In genomic region chr10:30724296-30724695, GRCh38 we compare ENCODE assay signal across 21 cellular contexts.
"Had no signal": no experiment of that assay in that cellular context is flagged by ENCODE, and none has a peak within 500 bp of the region (broad histone marks: within the 10 kb centered on the region; RNA-seq: fewer than 3 reads in every experiment).

No MANE protein-coding gene starts in this region.

- H3K9me3 ChIP-seq: esophagus squamous epithelium, left lung, mucosa of descending colon, prostate gland, right atrium auricular region, thoracic aorta, tibial nerve, upper lobe of left lung, uterus had no signal

- H3K9me3 Mint-ChIP-seq: endodermal cell; mesothelial cell of epicardium; nephron; neural progenitor cell; stimulated activated memory B cell treated with anti-CD40 and anti-IgM and Interleukin-4, amounts not matched to agents 10 μg/mL and 1 μg/mL and 100 μg/mL, for 72 hours had no signal

- H3K4me1 Mint-ChIP-seq: endodermal cell, mesothelial cell of epicardium had no signal

- H3K36me3 ChIP-seq: esophagus squamous epithelium, left lung, neural progenitor cell, prostate gland, right atrium auricular region, thoracic aorta, tibial nerve, upper lobe of left lung, uterus had no signal

- H3K4me3 Mint-ChIP-seq: endodermal cell; mesothelial cell of epicardium; naive thymus-derived CD4-positive, alpha-beta T cell; nephron; neural progenitor cell; stimulated activated memory B cell treated with anti-CD40 and anti-IgM and Interleukin-4, amounts not matched to agents 10 μg/mL and 1 μg/mL and 100 μg/mL, for 72 hours had no signal

- H3K4me3 ChIP-seq: esophagus squamous epithelium, left lung, mucosa of descending colon, neural progenitor cell, prostate gland, right atrium auricular region, thoracic aorta, tibial nerve, upper lobe of left lung, uterus had no signal

- DNase-seq: effector CD8-positive, alpha-beta T cell; endodermal cell; esophagus squamous epithelium; left lung; mesenchymal stem cell; mucosa of descending colon; naive thymus-derived CD4-positive, alpha-beta T cell; stimulated activated CD4-positive, alpha-beta T cell treated with anti-CD3 and anti-CD28 coated beads, Interleukin-4, amount 100 ng/mL, for 4 hours; stimulated activated naive CD8-positive, alpha-beta T cell treated with anti-CD3 and anti-CD28 coated beads, Interleukin-15, Interleukin-2, amounts not matched to agents 100 U/mL and 50 U/mL, for 24 hours; substantia nigra; upper lobe of left lung; uterus had no signal

- H3K27me3 Mint-ChIP-seq: naive thymus-derived CD4-positive, alpha-beta T cell had no signal

- H3K36me3 Mint-ChIP-seq: mesothelial cell of epicardium; naive thymus-derived CD4-positive, alpha-beta T cell; neural progenitor cell; stimulated activated memory B cell treated with anti-CD40 and anti-IgM and Interleukin-4, amounts not matched to agents 10 μg/mL and 1 μg/mL and 100 μg/mL, for 72 hours had no signal

- H3K27ac Mint-ChIP-seq: endodermal cell; mesothelial cell of epicardium; naive thymus-derived CD4-positive, alpha-beta T cell; nephron; neural progenitor cell; stimulated activated memory B cell treated with anti-CD40 and anti-IgM and Interleukin-4, amounts not matched to agents 10 μg/mL and 1 μg/mL and 100 μg/mL, for 72 hours had no signal

- H3K27ac ChIP-seq: esophagus squamous epithelium, left lung, neural progenitor cell, parathyroid adenoma, prostate gland, right atrium auricular region, thoracic aorta, tibial nerve, upper lobe of left lung, uterus had no signal

- H3K27me3 ChIP-seq: esophagus squamous epithelium, left lung, neural progenitor cell, right atrium auricular region, tibial nerve, upper lobe of left lung, uterus had no signal

- H3K4me1 ChIP-seq: neural progenitor cell, parathyroid adenoma, prostate gland, right atrium auricular region, uterus had no signal
